8 cellular contexts compared by ENCODE assay signal in genomic region chr4:78775278-78776030, GRCh38. TPM values are rescaled to one million over a fixed set of nuclear protein-coding genes. Genes with fewer than 3 reads are reported as not detected.
A peak's percentile ranks its signal among the peaks of the same experiment; 100 is the strongest.
DNase-seq lines count a peak whose midpoint lies in the region; ATAC-seq lines count a peak whose summit lies in the region.

No MANE protein-coding gene starts in this region.

- ATAC-seq in GM18511 (IDR thresholded peaks at IDR 0.05; ENCODE audit: unreplicated experiment) (peak; percentile 64), HG03045 (IDR thresholded peaks at IDR 0.05; ENCODE audit: unreplicated experiment) (peak; percentile 62)

- H3K4me3 ChIP-seq in ACC112 (ENCODE audit: low read depth, low read length): peak overlapping the region; percentile 87

- peaks cover 21% of the 10 kb centered on the region for H3K4me1 ChIP-seq in ACC112 (ENCODE audit: control insufficient read depth, insufficient read depth, low read length, unreplicated experiment)

- peaks cover 40% of the 10 kb centered on the region for H3K79me2 ChIP-seq in ACC112 (ENCODE audit: control insufficient read depth, insufficient read depth, low read length, unreplicated experiment)

- DNase-seq in NCI-H2227 treated with DMSO at 0.1 percent for 48 hours (lab: John Stamatoyannopoulos, UW): peak; percentile 78
- DNase-seq in activated CD4-positive, alpha-beta T cell treated with anti-CD3 and anti-CD28 coated beads for 24 hours (ENCODE audit: low read depth in 2 of 2): peak; percentile 66 to 82
- peak; percentile 86 for DNase-seq in cerebellum (ENCODE audit: low spot score)
- peak; percentile 63 for DNase-seq in kidney glomerular epithelial cell (lab: John Stamatoyannopoulos, UW)
- peak; percentile 71 to 76 for DNase-seq in stimulated activated CD4-positive, alpha-beta T cell treated with anti-CD3 and anti-CD28 coated beads, Interleukin-15, amount 100 ng/mL, for 48 hours (ENCODE audit: low read depth in 2 of 2)

- no peaks in the 10 kb centered on the region for H3K27me3 ChIP-seq in ACC112 (ENCODE audit: insufficient read depth, low read length)

- peak overlapping the region; percentile 93 for H3K27ac ChIP-seq in ACC112 (ENCODE audit: low read depth, low read length)

- no peaks in the 10 kb centered on the region for H3K36me3 ChIP-seq in ACC112 (ENCODE audit: insufficient read depth, low read length)

- H2AFZ ChIP-seq in ACC112 (ENCODE audit: low read length, unreplicated experiment): peak overlapping the region; percentile 98

RNA-seq across cellular contexts. Expression of gene BMP2K, which starts 0.7 kb away (rescaled TPM):
- 107 TPM for total RNA-seq in cerebellum

Comparison
In these comparisons a context has a peak if more than half of its experiments do, and no peak if none do; other contexts are left out.
1. Peak in every context shown above with its lines: DNase-seq, ATAC-seq, H3K4me3 ChIP-seq and H3K27ac ChIP-seq.